Comparison of ENCODE assay signal across 27 cellular contexts in genomic region chr2:141526760-141527159, GRCh38.
"Had no signal": no experiment of that assay in that cellular context is flagged by ENCODE, and none has a peak within 500 bp of the region (broad histone marks: within the 10 kb centered on the region; RNA-seq: fewer than 3 reads in every experiment).

No MANE protein-coding gene starts in this region.

- H3K27me3 Mint-ChIP-seq: dendritic cell treated with granulocyte-macrophage colony-stimulating factor and Interleukin-4, amounts not matched to agents 40 ng/mL and 50 ng/mL, for 4 days; effector memory CD8-positive, alpha-beta T cell; memory B cell had no signal

- H3K36me3 ChIP-seq: colonic mucosa, esophagus squamous epithelium, gastrocnemius medialis, heart right ventricle, left lung, lower lobe of right lung had no signal

- H3K4me3 ChIP-seq: colonic mucosa, esophagus squamous epithelium, gastrocnemius medialis, heart right ventricle, left lung, lower lobe of right lung had no signal

- H3K36me3 Mint-ChIP-seq: memory B cell had no signal

- H3K27me3 ChIP-seq: colonic mucosa, esophagus squamous epithelium, gastrocnemius medialis, left lung had no signal

- H3K9me3 Mint-ChIP-seq: dendritic cell treated with granulocyte-macrophage colony-stimulating factor and Interleukin-4, amounts not matched to agents 40 ng/mL and 50 ng/mL, for 4 days; endodermal cell had no signal

- H3K4me3 Mint-ChIP-seq: dendritic cell treated with granulocyte-macrophage colony-stimulating factor and Interleukin-4, amounts not matched to agents 40 ng/mL and 50 ng/mL, for 4 days; effector memory CD8-positive, alpha-beta T cell; endodermal cell; memory B cell had no signal

- H3K4me1 Mint-ChIP-seq: endodermal cell, memory B cell had no signal

- ATAC-seq: effector memory CD8-positive, alpha-beta T cell; esophagus mucosa; gastrocnemius medialis; heart right ventricle; left cardiac atrium; left lung; left ventricle myocardium superior; lower lobe of right lung had no signal

- H3K27ac ChIP-seq: colonic mucosa, epithelial cell of prostate, esophagus squamous epithelium, gastrocnemius medialis, heart right ventricle, left lung, lower lobe of right lung had no signal

- FAIRE-seq: endometrium, islet of Langerhans, keratinocyte had no signal

- DNase-seq: colonic mucosa; cortex of kidney; effector CD8-positive, alpha-beta T cell; effector memory CD8-positive, alpha-beta T cell; endodermal cell; erythroblast; esophagus squamous epithelium; foreskin fibroblast; foreskin melanocyte; gastrocnemius medialis; glutamatergic neuron; head of caudate nucleus; heart right ventricle; hippocampal formation; left cardiac atrium; left lung; left ventricle myocardium superior; lower lobe of right lung; mesendoderm; midbrain had no signal

- H3K9me3 ChIP-seq: colonic mucosa, esophagus squamous epithelium, gastrocnemius medialis, heart right ventricle, left lung, lower lobe of right lung had no signal

- H3K4me1 ChIP-seq: colonic mucosa, esophagus squamous epithelium, gastrocnemius medialis, left lung, lower lobe of right lung had no signal

- H3K27ac Mint-ChIP-seq: dendritic cell treated with granulocyte-macrophage colony-stimulating factor and Interleukin-4, amounts not matched to agents 40 ng/mL and 50 ng/mL, for 4 days; effector memory CD8-positive, alpha-beta T cell; endodermal cell; memory B cell had no signal
